In the genomic region with DNA sequence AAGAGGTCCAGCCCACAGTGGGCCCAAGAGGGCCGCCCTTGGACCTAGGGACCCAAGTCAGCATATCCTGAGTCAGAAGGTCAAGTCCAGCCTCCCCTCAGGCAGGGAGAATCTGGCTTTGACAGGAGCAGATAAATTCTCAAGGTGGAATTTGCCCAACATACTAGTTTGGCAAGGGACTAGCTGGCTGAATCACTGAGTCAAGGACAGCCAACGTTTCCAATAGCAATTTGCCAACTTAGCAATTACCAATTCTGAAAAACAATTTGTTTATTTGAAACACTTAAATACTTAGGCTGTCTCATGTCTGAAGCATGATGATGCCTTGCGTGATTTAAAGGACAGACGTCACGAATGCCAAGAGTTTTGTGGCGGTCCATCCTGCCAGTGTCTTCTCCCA, we compare ENCODE assay signal across 10 cellular contexts. TPM values are rescaled to one million over a fixed set of nuclear protein-coding genes. Genes with fewer than 3 reads are reported as not detected.
"Had no signal": no experiment of that assay in that cellular context is flagged by ENCODE, and none has a peak within 500 bp of the region (broad histone marks: within the 10 kb centered on the region; RNA-seq: fewer than 3 reads in every experiment).

No MANE protein-coding gene starts in this region.

RNA-seq across cellular contexts. Expression of a gene that starts 2.7 kb away (rescaled TPM):
- total RNA-seq: OCI-LY7, PC-3, Peyer's patch, Right ventricle myocardium inferior, Right ventricle myocardium superior, RPMI7951, SJSA1, SK-MEL-5 had no signal
- polyA plus RNA-seq: SK-N-SH had no signal

RNA-seq across cellular contexts. Expression of a gene that starts 10.3 kb away (rescaled TPM):
- total RNA-seq: OCI-LY7, Peyer's patch, SJCRH30 had no signal
